1 cellular context compared by ENCODE assay signal in the genomic region with DNA sequence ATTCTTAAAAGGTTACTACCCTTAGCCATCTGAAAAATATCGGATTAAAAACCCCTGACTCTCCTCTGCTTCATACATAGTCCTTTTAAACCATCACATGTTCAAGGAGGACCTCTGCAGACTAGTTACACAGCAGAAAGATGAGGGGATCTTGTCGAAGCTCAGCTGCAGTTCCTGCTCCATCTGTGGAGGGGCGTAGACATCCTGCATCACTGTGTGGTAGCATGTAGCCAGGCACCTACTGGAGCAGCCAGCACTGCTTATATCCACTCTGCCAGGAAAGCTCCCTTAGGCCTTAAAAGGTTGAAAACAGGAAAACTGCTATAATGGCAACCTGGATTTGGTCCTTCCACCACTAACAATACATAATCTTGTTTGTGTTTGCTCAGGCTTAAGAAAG.
TF ChIP-seq lines count a peak whose summit lies in the region.

No MANE protein-coding gene starts in this region.

TF ChIP-seq in K562, 482 proteins besides CTCF, POLR2A, EP300 and RAD21:
- TF ChIP-seq TCF3 (CRISPR knock-in tag; IDR thresholded peaks at IDR 0.05): no peak
- TF ChIP-seq ZBED1 (IDR thresholded peaks at IDR 0.05): no peak
- no peak for TF ChIP-seq SOX6 (IDR thresholded peaks at IDR 0.05)
- TF ChIP-seq, protein P1, sequence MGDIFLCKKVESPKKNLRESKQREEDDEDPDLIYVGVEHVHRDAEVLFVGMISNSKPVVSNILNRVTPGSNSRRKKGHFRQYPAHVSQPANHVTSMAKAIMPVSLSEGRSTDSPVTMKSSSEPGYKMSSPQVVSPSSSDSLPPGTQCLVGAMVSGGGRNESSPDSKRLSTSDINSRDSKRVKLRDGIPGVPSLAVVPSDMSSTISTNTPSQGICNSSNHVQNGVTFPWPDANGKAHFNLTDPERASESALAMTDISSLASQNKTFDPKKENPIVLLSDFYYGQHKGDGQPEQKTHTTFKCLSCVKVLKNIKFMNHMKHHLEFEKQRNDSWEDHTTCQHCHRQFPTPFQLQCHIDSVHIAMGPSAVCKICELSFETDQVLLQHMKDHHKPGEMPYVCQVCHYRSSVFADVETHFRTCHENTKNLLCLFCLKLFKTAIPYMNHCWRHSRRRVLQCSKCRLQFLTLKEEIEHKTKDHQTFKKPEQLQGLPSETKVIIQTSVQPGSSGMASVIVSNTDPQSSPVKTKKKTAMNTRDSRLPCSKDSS (IDR thresholded peaks at IDR 0.05; ENCODE audit: low read depth, partially characterized antibody): no peak
- TF ChIP-seq, protein P2, sequence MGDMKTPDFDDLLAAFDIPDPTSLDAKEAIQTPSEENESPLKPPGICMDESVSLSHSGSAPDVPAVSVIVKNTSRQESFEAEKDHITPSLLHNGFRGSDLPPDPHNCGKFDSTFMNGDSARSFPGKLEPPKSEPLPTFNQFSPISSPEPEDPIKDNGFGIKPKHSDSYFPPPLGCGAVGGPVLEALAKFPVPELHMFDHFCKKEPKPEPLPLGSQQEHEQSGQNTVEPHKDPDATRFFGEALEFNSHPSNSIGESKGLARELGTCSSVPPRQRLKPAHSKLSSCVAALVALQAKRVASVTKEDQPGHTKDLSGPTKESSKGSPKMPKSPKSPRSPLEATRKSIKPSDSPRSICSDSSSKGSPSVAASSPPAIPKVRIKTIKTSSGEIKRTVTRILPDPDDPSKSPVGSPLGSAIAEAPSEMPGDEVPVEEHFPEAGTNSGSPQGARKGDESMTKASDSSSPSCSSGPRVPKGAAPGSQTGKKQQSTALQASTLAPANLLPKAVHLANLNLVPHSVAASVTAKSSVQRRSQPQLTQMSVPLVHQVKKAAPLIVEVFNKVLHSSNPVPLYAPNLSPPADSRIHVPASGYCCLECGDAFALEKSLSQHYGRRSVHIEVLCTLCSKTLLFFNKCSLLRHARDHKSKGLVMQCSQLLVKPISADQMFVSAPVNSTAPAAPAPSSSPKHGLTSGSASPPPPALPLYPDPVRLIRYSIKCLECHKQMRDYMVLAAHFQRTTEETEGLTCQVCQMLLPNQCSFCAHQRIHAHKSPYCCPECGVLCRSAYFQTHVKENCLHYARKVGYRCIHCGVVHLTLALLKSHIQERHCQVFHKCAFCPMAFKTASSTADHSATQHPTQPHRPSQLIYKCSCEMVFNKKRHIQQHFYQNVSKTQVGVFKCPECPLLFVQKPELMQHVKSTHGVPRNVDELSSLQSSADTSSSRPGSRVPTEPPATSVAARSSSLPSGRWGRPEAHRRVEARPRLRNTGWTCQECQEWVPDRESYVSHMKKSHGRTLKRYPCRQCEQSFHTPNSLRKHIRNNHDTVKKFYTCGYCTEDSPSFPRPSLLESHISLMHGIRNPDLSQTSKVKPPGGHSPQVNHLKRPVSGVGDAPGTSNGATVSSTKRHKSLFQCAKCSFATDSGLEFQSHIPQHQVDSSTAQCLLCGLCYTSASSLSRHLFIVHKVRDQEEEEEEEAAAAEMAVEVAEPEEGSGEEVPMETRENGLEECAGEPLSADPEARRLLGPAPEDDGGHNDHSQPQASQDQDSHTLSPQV (IDR thresholded peaks at IDR 0.05): no peak
- no peak for TF ChIP-seq ZNF695 (CRISPR knock-in tag; IDR thresholded peaks at IDR 0.05)
- TF ChIP-seq, protein P3, sequence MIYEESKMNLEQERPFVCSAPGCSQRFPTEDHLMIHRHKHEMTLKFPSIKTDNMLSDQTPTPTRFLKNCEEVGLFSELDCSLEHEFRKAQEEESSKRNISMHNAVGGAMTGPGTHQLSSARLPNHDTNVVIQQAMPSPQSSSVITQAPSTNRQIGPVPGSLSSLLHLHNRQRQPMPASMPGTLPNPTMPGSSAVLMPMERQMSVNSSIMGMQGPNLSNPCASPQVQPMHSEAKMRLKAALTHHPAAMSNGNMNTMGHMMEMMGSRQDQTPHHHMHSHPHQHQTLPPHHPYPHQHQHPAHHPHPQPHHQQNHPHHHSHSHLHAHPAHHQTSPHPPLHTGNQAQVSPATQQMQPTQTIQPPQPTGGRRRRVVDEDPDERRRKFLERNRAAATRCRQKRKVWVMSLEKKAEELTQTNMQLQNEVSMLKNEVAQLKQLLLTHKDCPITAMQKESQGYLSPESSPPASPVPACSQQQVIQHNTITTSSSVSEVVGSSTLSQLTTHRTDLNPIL (CRISPR knock-in tag; IDR thresholded peaks at IDR 0.05): no peak
- no peak for TF ChIP-seq ZKSCAN1 (IDR thresholded peaks at IDR 0.05; ENCODE audit: low read depth, low read length)
- no peak for TF ChIP-seq KLF16 (IDR thresholded peaks at IDR 0.05)
